ENCODE assay signal across 14 cellular contexts in the genomic region with DNA sequence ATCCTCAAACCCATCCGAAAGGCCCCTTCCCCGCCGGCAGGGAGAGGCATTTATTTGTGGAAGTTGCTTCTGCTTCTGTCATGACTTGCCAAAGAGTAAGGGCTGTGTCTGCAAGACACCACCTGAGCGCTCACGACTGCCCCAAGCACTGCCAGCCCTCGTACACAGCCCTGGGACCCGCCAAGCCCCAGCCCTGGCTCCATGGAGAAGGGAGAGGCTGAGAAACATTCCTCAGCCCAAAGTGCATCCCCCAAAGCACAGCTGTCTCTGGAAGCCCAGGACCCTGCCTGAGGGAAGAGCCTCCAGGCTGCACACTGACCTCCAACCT.
"Had no signal": no experiment of that assay in that cellular context is flagged by ENCODE, and none has a peak within 500 bp of the region (broad histone marks: within the 10 kb centered on the region; RNA-seq: fewer than 3 reads in every experiment).

No MANE protein-coding gene starts in this region.

- H3K4me3 Mint-ChIP-seq: activated CD4-positive, alpha-beta memory T cell treated with anti-CD3 and anti-CD28 coated beads, Interleukin-2, amount 10 ng/mL, durations not matched to agents 7 days and 5 days; activated naive CD8-positive, alpha-beta T cell; neural progenitor cell; stimulated activated naive B cell treated with anti-CD40 and anti-IgM and Interleukin-4, amounts not matched to agents 10 μg/mL and 1 μg/mL and 100 μg/mL, for 72 hours; T-helper 17 cell had no signal

- H2AFZ ChIP-seq: neural progenitor cell had no signal

- H3K36me3 ChIP-seq: lower lobe of right lung, neural progenitor cell, pancreas, transverse colon, WERI-Rb-1 had no signal

- H3K4me2 ChIP-seq: neural progenitor cell had no signal

- H3K4me3 ChIP-seq: body of pancreas, coronary artery, lower lobe of right lung, neural progenitor cell, pancreas, transverse colon had no signal

- H3K27ac ChIP-seq: body of pancreas, coronary artery, foreskin keratinocyte, lower lobe of right lung, neural progenitor cell, pancreas, transverse colon, WERI-Rb-1 had no signal

- H3K27me3 ChIP-seq: body of pancreas, foreskin keratinocyte, pancreas had no signal

- H3K27ac Mint-ChIP-seq: activated CD4-positive, alpha-beta memory T cell treated with anti-CD3 and anti-CD28 coated beads, Interleukin-2, amount 10 ng/mL, durations not matched to agents 7 days and 5 days; neural progenitor cell; stimulated activated naive B cell treated with anti-CD40 and anti-IgM and Interleukin-4, amounts not matched to agents 10 μg/mL and 1 μg/mL and 100 μg/mL, for 72 hours; T-helper 17 cell had no signal

- H3K4me1 ChIP-seq: foreskin keratinocyte had no signal

- H3K9me3 Mint-ChIP-seq: activated CD4-positive, alpha-beta memory T cell treated with anti-CD3 and anti-CD28 coated beads, Interleukin-2, amount 10 ng/mL, durations not matched to agents 7 days and 5 days; naive B cell; neural progenitor cell; stimulated activated naive B cell treated with anti-CD40 and anti-IgM and Interleukin-4, amounts not matched to agents 10 μg/mL and 1 μg/mL and 100 μg/mL, for 72 hours had no signal

- DNase-seq: activated gamma-delta T cell had no signal

- H3K27me3 Mint-ChIP-seq: activated naive CD8-positive, alpha-beta T cell had no signal

- H3K36me3 Mint-ChIP-seq: activated naive CD8-positive, alpha-beta T cell; naive B cell; neural progenitor cell; stimulated activated naive B cell treated with anti-CD40 and anti-IgM and Interleukin-4, amounts not matched to agents 10 μg/mL and 1 μg/mL and 100 μg/mL, for 72 hours had no signal

- H3K9me3 ChIP-seq: body of pancreas, lower lobe of right lung, pancreas, transverse colon had no signal

- H3K9ac ChIP-seq: neural progenitor cell had no signal
